Comparison of ENCODE assay signal across 12 cellular contexts in genomic region chr11:47786373-47786772, GRCh38. TPM values are rescaled to one million over a fixed set of nuclear protein-coding genes. Genes with fewer than 3 reads are reported as not detected.
A peak's percentile ranks its signal among the peaks of the same experiment; 100 is the strongest.
DNase-seq lines count a peak whose midpoint lies in the region; ATAC-seq and TF ChIP-seq lines count a peak whose summit lies in the region.
"Had no signal": no experiment of that assay in that cellular context is flagged by ENCODE, and none has a peak within 500 bp of the region (broad histone marks: within the 10 kb centered on the region; RNA-seq: fewer than 3 reads in every experiment).

No MANE protein-coding gene starts in this region.

- H3K36me3 ChIP-seq in HEK293 (ENCODE audit: control insufficient read depth in 2 of 2, insufficient read depth in 1 of 2, low read length in 2 of 2) (peaks cover 26 to 76% of the 10 kb centered on the region in 2 experiments; a peak in 2 of 3 replicates), adipocyte (ENCODE audit: control insufficient read depth, insufficient read depth, low read length, severe bottlenecking) (peaks cover 57% of the 10 kb centered on the region)

- ATAC-seq in left cardiac atrium (peak; percentile 87 to 95), GM18909 (IDR thresholded peaks at IDR 0.05; ENCODE audit: poor library complexity, unreplicated experiment) (no peak), HG02885 (IDR thresholded peaks at IDR 0.05; ENCODE audit: poor library complexity, unreplicated experiment) (no peak)

- H3K9me3 ChIP-seq in HEK293 (ENCODE audit: control insufficient read depth, insufficient read depth, low read depth, low read length), result no peaks in the 10 kb centered on the region
- no peaks in the 10 kb centered on the region for H3K9me3 ChIP-seq in adipocyte (ENCODE audit: control insufficient read depth, low read length)
- H3K9me3 ChIP-seq: SJSA1 had no signal

- no peak overlapping the region for H3K9ac ChIP-seq in adipocyte (ENCODE audit: low read length)

- intact Hi-C loops in left cardiac atrium (cut with DNase I), result no loop called here

- TF ChIP-seq CTCF in HEK293 (tag by site-specific recombination; IDR thresholded peaks at IDR 0.05), result no peak

- no peaks in the 10 kb centered on the region for H3K4me1 ChIP-seq in HEK293 (ENCODE audit: control insufficient read depth, insufficient read depth, low read length)
- H3K4me1 ChIP-seq in adipocyte (ENCODE audit: control insufficient read depth, insufficient read depth, low read length), result peaks cover 8% of the 10 kb centered on the region
- H3K4me1 ChIP-seq: SJSA1 had no signal

- no peak overlapping the region for H3K4me3 ChIP-seq in HEK293 (ENCODE audit: low read depth, low read length)
- no peak overlapping the region for H3K4me3 ChIP-seq in adipocyte (ENCODE audit: low read length)
- H3K4me3 ChIP-seq: SJSA1, smooth muscle cell had no signal

- POLR2A ChIA-PET in HEK293 (lab: Yijun Ruan, JAX), result no interaction called here

- DNase-seq in D341Med (ENCODE audit: low spot score), result peak; percentile 27
- peak; percentile 6 for DNase-seq in adipocyte (ENCODE audit: low read depth)
- DNase-seq in left cardiac atrium, result peak; percentile 69
- no peak for DNase-seq in activated naive CD4-positive, alpha-beta T cell treated with anti-CD3 and anti-CD28 coated beads, Interleukin-2, amount 50 U/mL, for 16 hours
- DNase-seq: activated naive CD4-positive, alpha-beta T cell treated with Interleukin-2 at 50 U/mL for 16 hours; NCI-H1048 had no signal

- no peak overlapping the region for H3K27ac ChIP-seq in HEK293 (ENCODE audit: extremely low read depth, low read depth, low read length)
- H3K27ac ChIP-seq: epithelial cell of prostate, SJSA1 had no signal

- no peaks in the 10 kb centered on the region for H3K27me3 ChIP-seq in adipocyte (replicated peaks; ENCODE audit: control insufficient read depth, insufficient read depth, low read length)
- H3K27me3 ChIP-seq: SJSA1 had no signal

- CTCF ChIA-PET in HEK293 (lab: Yijun Ruan, JAX), result no interaction called here

TF ChIP-seq in HEK293, 187 proteins besides CTCF, POLR2A, EP300 and RAD21:
- TF ChIP-seq ZBTB44 (tag by site-specific recombination; IDR thresholded peaks at IDR 0.05) (0 out of 2 replicates have a peak, but pooled peaks have one; percentile 58), ZNF580 (tag by site-specific recombination; IDR thresholded peaks at IDR 0.05) (peak; percentile 26; the same call in 1 of the 2 replicates), ZNF654 (tag by site-specific recombination; IDR thresholded peaks at IDR 0.05; ENCODE audit: low read depth) (no peak)

RNA-seq across cellular contexts. Expression of gene FNBP4, which starts 19.2 kb away (rescaled TPM):
- total RNA-seq in left cardiac atrium, result 10 to 100 TPM; 30.6 to 50.1 TPM

Comparison
In these comparisons a context has a peak if more than half of its experiments do, and no peak if none do; other contexts are left out.
1. ATAC-seq: peak in left cardiac atrium (2 of 2); none in GM18909 (single experiment) and HG02885 (single experiment).